Comparison of ENCODE assay signal across 8 cellular contexts in the genomic region with DNA sequence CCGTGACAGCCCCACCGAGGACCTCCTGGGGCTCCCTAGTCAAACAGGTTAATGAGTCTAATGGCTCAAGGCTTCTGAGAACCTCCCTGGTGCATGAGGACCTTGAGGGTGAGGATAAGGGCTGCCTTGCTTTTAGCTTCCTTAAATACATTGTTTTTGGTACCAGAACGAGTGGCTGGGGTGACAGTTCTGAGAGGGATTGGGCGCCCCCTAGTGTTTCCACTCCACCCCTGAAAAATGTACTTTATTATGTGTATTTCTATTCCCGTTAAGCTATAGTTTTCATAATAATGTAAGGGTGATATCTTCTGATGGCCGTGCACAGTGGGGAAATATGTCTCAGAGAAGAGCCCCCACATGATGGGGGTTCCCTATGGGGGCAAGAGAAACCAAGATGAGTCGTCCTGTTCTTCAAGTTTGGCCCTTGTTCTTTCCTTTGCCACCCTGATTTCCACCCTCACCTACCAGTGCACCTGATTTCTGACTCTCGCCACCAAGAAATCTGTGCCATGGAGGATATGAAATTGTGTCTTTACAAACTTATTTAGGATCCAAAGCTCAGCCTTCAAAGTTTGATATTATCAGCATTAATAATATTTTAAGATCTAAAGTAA. TPM values are rescaled to one million over a fixed set of nuclear protein-coding genes. Genes with fewer than 3 reads are reported as not detected.
DNase-seq lines count a peak whose midpoint lies in the region; ATAC-seq and TF ChIP-seq lines count a peak whose summit lies in the region.

No MANE protein-coding gene starts in this region.

- H3K27ac Mint-ChIP-seq in GM23338, result no peak overlapping the region

- CTCF ChIA-PET in AG04450 (lab: Charles Lee), result interaction anchor here (0.6 to 5.9 kb wide), 58 partner anchors 9 to 1436 kb away, joined by 3 to 365 read pairs (median 7); a partner anchor contains a TSS

- H3F3A ChIP-seq in GM23338 (replicated peaks; ENCODE audit: low read depth), result no peaks in the 10 kb centered on the region

- no peaks in the 10 kb centered on the region for H3K36me3 Mint-ChIP-seq in GM23338 (ENCODE audit: low read depth)

- H3K36me3 ChIP-seq in GM23338 (ENCODE audit: insufficient read depth), result no peaks in the 10 kb centered on the region; the same call in 1 of the 2 replicates
- H3K36me3 ChIP-seq in mucosa of descending colon (ENCODE audit: low read depth), result no peaks in the 10 kb centered on the region

- H2AFZ ChIP-seq in GM23338, result no peak overlapping the region

- no peaks in the 10 kb centered on the region for H3K9me3 ChIP-seq in AG04450 (ENCODE audit: control insufficient read depth, insufficient read depth, low read length)
- no peaks in the 10 kb centered on the region for H3K9me3 ChIP-seq in mucosa of descending colon

- intact Hi-C loops in mucosa of descending colon (cut with DNase I, micrococcal nuclease), result loop anchor here (2.0 to 10.0 kb wide), 2 partner anchors 73 to 77 kb away; a partner anchor contains a TSS

- H3K9me2 ChIP-seq in GM23338 (ENCODE audit: insufficient read depth), result no peaks in the 10 kb centered on the region

- POLR2A ChIA-PET in AG04450 (lab: Yijun Ruan, JAX), result interaction anchor here (0.9 to 1.6 kb wide), 4 partner anchors 69 to 78 kb away, joined by 7 to 10 read pairs (median 8); a partner anchor contains a TSS

- DNase-seq in AG04450 (ENCODE audit: low read depth, low spot score) (peak; percentile 26), GM23338 (ENCODE audit: low spot score) (peak; percentile 87), NCI-H774 (lab: John Stamatoyannopoulos, UW) (peak; percentile 2), mucosa of descending colon (peak in 2 of 3 donors; percentile 53 to 88)
- peak; percentile 80 to 83 for DNase-seq in activated CD4-positive, alpha-beta T cell treated with anti-CD3 and anti-CD28 coated beads, Interleukin-2, amount 50 U/mL, for 48 hours
- peak; percentile 60 for DNase-seq in effector CD4-positive, alpha-beta T cell
- peak; percentile 32 to 60 for DNase-seq in stimulated activated CD8-positive, alpha-beta memory T cell treated with anti-CD3 and anti-CD28 coated beads, Interleukin-4, amount 100 ng/mL, for 4 hours (ENCODE audit: low read depth in 2 of 2, low spot score in 1 of 2)

- no peak overlapping the region for H3K4me3 Mint-ChIP-seq in GM23338

- H3K4me1 ChIP-seq in GM23338 (ENCODE audit: insufficient read depth) (peaks cover 4% of the 10 kb centered on the region), mucosa of descending colon (ENCODE audit: low read depth) (no peaks in the 10 kb centered on the region)

- TF ChIP-seq CTCF in AG04450 (IDR thresholded peaks at IDR 0.05; ENCODE audit: low read depth, low read length), result peak; percentile 87
- peak; percentile 84 to 94 for TF ChIP-seq CTCF in GM23338 (conservative IDR thresholded peaks at IDR 0.05; ENCODE audit: low read depth in 2 of 2)
- TF ChIP-seq CTCF in mucosa of descending colon (IDR thresholded peaks at IDR 0.05), result peak; percentile 65

- ATAC-seq in GM23338 (peak; percentile 95), mucosa of descending colon (peak; percentile 77), GM21381 (IDR thresholded peaks at IDR 0.05; ENCODE audit: unreplicated experiment) (no peak)

- no peak overlapping the region for H3K4me2 ChIP-seq in GM23338

- H3K79me2 ChIP-seq in GM23338 (replicated peaks; ENCODE audit: insufficient read depth), result 0 out of 2 replicates have a peak, but pooled peaks cover 5% of the 10 kb centered on the region

- H3K9me3 Mint-ChIP-seq in GM23338, result no peaks in the 10 kb centered on the region

- H3K27ac ChIP-seq in AG04450 (ENCODE audit: low read depth, low read length) (no peak overlapping the region), GM23338 (ENCODE audit: low read depth) (no peak overlapping the region)

- no peaks in the 10 kb centered on the region for H3K27me3 Mint-ChIP-seq in GM23338 (ENCODE audit: insufficient read depth, low read depth, poor library complexity)

- H4K20me1 ChIP-seq in GM23338 (replicated peaks; ENCODE audit: insufficient read depth), result peaks cover 8% of the 10 kb centered on the region; the same call in 1 of the 2 replicates

- H3K4me1 Mint-ChIP-seq in GM23338, result no peaks in the 10 kb centered on the region

- H3K4me3 ChIP-seq in AG04450 (ENCODE audit: low read depth, low read length) (no peak overlapping the region), GM23338 (no peak overlapping the region), mucosa of descending colon (no peak overlapping the region)

- no peaks in the 10 kb centered on the region for H3K27me3 ChIP-seq in AG04450 (ENCODE audit: control insufficient read depth, insufficient read depth, low read length)
- H3K27me3 ChIP-seq in GM23338 (ENCODE audit: insufficient read depth), result no peaks in the 10 kb centered on the region

TF ChIP-seq in GM23338, 12 proteins besides CTCF, POLR2A, EP300 and RAD21 (continues in another document):
- no peak for TF ChIP-seq ZNF331 (CRISPR knock-in tag; IDR thresholded peaks at IDR 0.05; ENCODE audit: low read depth)
- TF ChIP-seq EZH2 (IDR thresholded peaks at IDR 0.05; ENCODE audit: low read depth, unreplicated experiment), result no peak
- no peak for TF ChIP-seq EZH2phosphoT487 (IDR thresholded peaks at IDR 0.05; ENCODE audit: unreplicated experiment)
- no peak for TF ChIP-seq JUNB (IDR thresholded peaks at IDR 0.05; ENCODE audit: unreplicated experiment)
- TF ChIP-seq, protein P1, sequence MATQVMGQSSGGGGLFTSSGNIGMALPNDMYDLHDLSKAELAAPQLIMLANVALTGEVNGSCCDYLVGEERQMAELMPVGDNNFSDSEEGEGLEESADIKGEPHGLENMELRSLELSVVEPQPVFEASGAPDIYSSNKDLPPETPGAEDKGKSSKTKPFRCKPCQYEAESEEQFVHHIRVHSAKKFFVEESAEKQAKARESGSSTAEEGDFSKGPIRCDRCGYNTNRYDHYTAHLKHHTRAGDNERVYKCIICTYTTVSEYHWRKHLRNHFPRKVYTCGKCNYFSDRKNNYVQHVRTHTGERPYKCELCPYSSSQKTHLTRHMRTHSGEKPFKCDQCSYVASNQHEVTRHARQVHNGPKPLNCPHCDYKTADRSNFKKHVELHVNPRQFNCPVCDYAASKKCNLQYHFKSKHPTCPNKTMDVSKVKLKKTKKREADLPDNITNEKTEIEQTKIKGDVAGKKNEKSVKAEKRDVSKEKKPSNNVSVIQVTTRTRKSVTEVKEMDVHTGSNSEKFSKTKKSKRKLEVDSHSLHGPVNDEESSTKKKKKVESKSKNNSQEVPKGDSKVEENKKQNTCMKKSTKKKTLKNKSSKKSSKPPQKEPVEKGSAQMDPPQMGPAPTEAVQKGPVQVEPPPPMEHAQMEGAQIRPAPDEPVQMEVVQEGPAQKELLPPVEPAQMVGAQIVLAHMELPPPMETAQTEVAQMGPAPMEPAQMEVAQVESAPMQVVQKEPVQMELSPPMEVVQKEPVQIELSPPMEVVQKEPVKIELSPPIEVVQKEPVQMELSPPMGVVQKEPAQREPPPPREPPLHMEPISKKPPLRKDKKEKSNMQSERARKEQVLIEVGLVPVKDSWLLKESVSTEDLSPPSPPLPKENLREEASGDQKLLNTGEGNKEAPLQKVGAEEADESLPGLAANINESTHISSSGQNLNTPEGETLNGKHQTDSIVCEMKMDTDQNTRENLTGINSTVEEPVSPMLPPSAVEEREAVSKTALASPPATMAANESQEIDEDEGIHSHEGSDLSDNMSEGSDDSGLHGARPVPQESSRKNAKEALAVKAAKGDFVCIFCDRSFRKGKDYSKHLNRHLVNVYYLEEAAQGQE (IDR thresholded peaks at IDR 0.05; ENCODE audit: unreplicated experiment), result no peak
- TF ChIP-seq, protein P2, sequence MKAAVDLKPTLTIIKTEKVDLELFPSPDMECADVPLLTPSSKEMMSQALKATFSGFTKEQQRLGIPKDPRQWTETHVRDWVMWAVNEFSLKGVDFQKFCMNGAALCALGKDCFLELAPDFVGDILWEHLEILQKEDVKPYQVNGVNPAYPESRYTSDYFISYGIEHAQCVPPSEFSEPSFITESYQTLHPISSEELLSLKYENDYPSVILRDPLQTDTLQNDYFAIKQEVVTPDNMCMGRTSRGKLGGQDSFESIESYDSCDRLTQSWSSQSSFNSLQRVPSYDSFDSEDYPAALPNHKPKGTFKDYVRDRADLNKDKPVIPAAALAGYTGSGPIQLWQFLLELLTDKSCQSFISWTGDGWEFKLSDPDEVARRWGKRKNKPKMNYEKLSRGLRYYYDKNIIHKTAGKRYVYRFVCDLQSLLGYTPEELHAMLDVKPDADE (IDR thresholded peaks at IDR 0.05), result no peak
- no peak for TF ChIP-seq POLR2AphosphoS5 (IDR thresholded peaks at IDR 0.05; ENCODE audit: low read depth)

RNA-seq across cellular contexts. Expression of a gene that starts 14.5 kb away (rescaled TPM):
- polyA plus RNA-seq in AG04450 (2011; rRNA removed) (not detected in 2 replicates), GM23338 (2016; fragmentation: Nextera tagmentation; extraction: Ambion mirVana) (not detected in 2 replicates)
- not detected in 2 replicates for polyA minus RNA-seq in AG04450 (2011; rRNA and poly(A)+ RNA removed)
- total RNA-seq in GM23338 (2014; rRNA removed; shearing (Covaris generic)), result 0.45 TPM in 1 of 2 replicates, not detected in the other
- under 1 TPM in 2 of 3 donors, not detected in 1; 0.44 to 0.46 TPM for total RNA-seq in mucosa of descending colon

Comparison
In these comparisons a context has a peak if more than half of its experiments do, and no peak if none do; other contexts are left out.
1. DNase-seq: peak in every context shown above with its lines; median percentile 87 in GM23338; 82 in activated CD4-positive, alpha-beta T cell treated with anti-CD3 and anti-CD28 coated beads, Interleukin-2, amount 50 U/mL, for 48 hours; 70 in mucosa of descending colon; 60 in effector CD4-positive, alpha-beta T cell; 46 in stimulated activated CD8-positive, alpha-beta memory T cell treated with anti-CD3 and anti-CD28 coated beads, Interleukin-4, amount 100 ng/mL, for 4 hours; 26 in AG04450; 2 in NCI-H774.